Comparison of ENCODE assay signal across 10 cellular contexts in genomic region chr4:152537881-152538280, GRCh38. TPM values are rescaled to one million over a fixed set of nuclear protein-coding genes. Genes with fewer than 3 reads are reported as not detected.
DNase-seq lines count a peak whose midpoint lies in the region; ATAC-seq and TF ChIP-seq lines count a peak whose summit lies in the region.
"Had no signal": no experiment of that assay in that cellular context is flagged by ENCODE, and none has a peak within 500 bp of the region (broad histone marks: within the 10 kb centered on the region; RNA-seq: fewer than 3 reads in every experiment).

No MANE protein-coding gene starts in this region.

- H3K9me3 ChIP-seq in Peyer's patch (no peaks in the 10 kb centered on the region), endodermal cell (ENCODE audit: control insufficient read depth, low read length) (peaks cover 13% of the 10 kb centered on the region), spleen (peaks cover 0 to 11% (median 4%) of the 10 kb centered on the region in 8 donors)
- H3K9me3 ChIP-seq: gastrocnemius medialis had no signal

- peak overlapping the region; percentile 98 for H3K27ac Mint-ChIP-seq in activated CD4-positive, alpha-beta T cell treated with anti-CD3 and anti-CD28 coated beads for 36 hours
- H3K27ac Mint-ChIP-seq in endodermal cell = no peak overlapping the region

- POLR2A ChIA-PET in activated CD4-positive, alpha-beta T cell treated with anti-CD3 and anti-CD28 coated beads for 36 hours (lab: Charles Lee) = interaction anchor here (0.6 to 0.7 kb wide), 2 partner anchors 17 to 119 kb away, joined by 3 to 4 read pairs; no protein-coding TSS in a partner anchor

- H3K9me3 Mint-ChIP-seq in activated CD4-positive, alpha-beta T cell treated with anti-CD3 and anti-CD28 coated beads for 36 hours (ENCODE audit: low read depth) = no peaks in the 10 kb centered on the region
- peaks cover 3% of the 10 kb centered on the region for H3K9me3 Mint-ChIP-seq in endodermal cell

- CTCF ChIA-PET in activated CD4-positive, alpha-beta T cell treated with anti-CD3 and anti-CD28 coated beads for 36 hours (lab: Charles Lee) = interaction anchor here (0.6 to 4.5 kb wide), 3 partner anchors 17 to 36 kb away, joined by 3 to 31 read pairs (median 18); no protein-coding TSS in a partner anchor

- peak overlapping the region; percentile 82 for H3K4me3 Mint-ChIP-seq in activated CD4-positive, alpha-beta T cell treated with anti-CD3 and anti-CD28 coated beads for 36 hours
- peak overlapping the region; percentile 88 for H3K4me3 Mint-ChIP-seq in endodermal cell

- H3K4me3 ChIP-seq in Peyer's patch = peak overlapping the region in 1 of 4 donors; percentile 85
- peak overlapping the region; percentile 95 for H3K4me3 ChIP-seq in endodermal cell (ENCODE audit: low read length)
- peak overlapping the region in 2 of 8 donors; percentile 93 to 100 for H3K4me3 ChIP-seq in spleen

- H3K36me3 ChIP-seq in Peyer's patch = no peaks in the 10 kb centered on the region
- peaks cover 10% of the 10 kb centered on the region for H3K36me3 ChIP-seq in endodermal cell (ENCODE audit: control insufficient read depth, insufficient read depth, low read length)
- peaks cover 0 to 17% (median 12%) of the 10 kb centered on the region in 6 donors for H3K36me3 ChIP-seq in spleen

- H3K27ac ChIP-seq in Peyer's patch (peak overlapping the region; percentile 93 to 99 (median 95)), endodermal cell (ENCODE audit: low read depth, low read length) (no peak overlapping the region), spleen (peak overlapping the region; percentile 94 to 100 (median 97))

- intact Hi-C loops in activated CD4-positive, alpha-beta T cell treated with anti-CD3 and anti-CD28 coated beads for 36 hours (cut with DNase I, micrococcal nuclease) = loop anchor here (2.0 to 10.0 kb wide), 6 partner anchors 53 to 1523 kb away; partner anchors contain the start of genes LRBA (in 1 of the 2) and RPS3A (in 1 of the 2)
- intact Hi-C loops in spleen (cut with DNase I; ENCODE audit: low total_unique reads) = no loop called here

- TF ChIP-seq POLR2A in Peyer's patch (IDR thresholded peaks at IDR 0.05) = no peak
- no peak for TF ChIP-seq POLR2A in spleen (IDR thresholded peaks at IDR 0.05)

- WGBS in endodermal cell (ENCODE audit: insufficient coverage in 1 of 2, insufficient read length in 1 of 2), 2 experiments = 83 to 91% methylated on average over 1 of the region's 1 CpG
- WGBS in spleen, 5 donors = 72 to 87% (median 85%) methylated on average over 1 of the region's 1 CpG

- H3K36me3 Mint-ChIP-seq in activated CD4-positive, alpha-beta T cell treated with anti-CD3 and anti-CD28 coated beads for 36 hours (ENCODE audit: low read depth) = peaks cover 31% of the 10 kb centered on the region
- H3K36me3 Mint-ChIP-seq in endodermal cell (ENCODE audit: low read depth) = peaks cover 13% of the 10 kb centered on the region

- no peaks in the 10 kb centered on the region for H3K27me3 Mint-ChIP-seq in activated CD4-positive, alpha-beta T cell treated with anti-CD3 and anti-CD28 coated beads for 36 hours
- H3K27me3 Mint-ChIP-seq in endodermal cell (ENCODE audit: insufficient read depth) = no peaks in the 10 kb centered on the region

- DNase-seq in activated CD4-positive, alpha-beta T cell treated with anti-CD3 and anti-CD28 coated beads for 36 hours = no peak
- no peak for DNase-seq in activated CD4-positive, alpha-beta T cell treated with anti-CD3 and anti-CD28 coated beads, Interleukin-2, amount 50 U/mL, for 4 hours
- DNase-seq in Peyer's patch = no peak
- DNase-seq in endodermal cell = no peak
- DNase-seq in spleen = no peak
- no peak for DNase-seq in cerebellar nuclear complex (lab: John Stamatoyannopoulos, UW)
- no peak for DNase-seq in NCI-H2029 (lab: John Stamatoyannopoulos, UW)
- no peak for DNase-seq in GM19238 (ENCODE audit: insufficient read length, low spot score)
- DNase-seq: gastrocnemius medialis, NCI-H226 had no signal

- peaks cover 37% of the 10 kb centered on the region for H3K4me1 Mint-ChIP-seq in activated CD4-positive, alpha-beta T cell treated with anti-CD3 and anti-CD28 coated beads for 36 hours
- peaks cover 27% of the 10 kb centered on the region for H3K4me1 Mint-ChIP-seq in endodermal cell

- H3K27me3 ChIP-seq in Peyer's patch (no peaks in the 10 kb centered on the region), endodermal cell (ENCODE audit: control insufficient read depth, insufficient read depth, low read length, poor library complexity, severe bottlenecking) (no peaks in the 10 kb centered on the region), spleen (replicated peaks in 1 of 7) (no peaks in the 10 kb centered on the region)
- H3K27me3 ChIP-seq: gastrocnemius medialis had no signal

- H3K9ac ChIP-seq in endodermal cell (ENCODE audit: extremely low read depth, low read length, poor library complexity, severe bottlenecking) = no peak overlapping the region

- ATAC-seq in activated CD4-positive, alpha-beta T cell treated with anti-CD3 and anti-CD28 coated beads for 36 hours = no peak
- ATAC-seq: gastrocnemius medialis had no signal

- no peak for TF ChIP-seq CTCF in Peyer's patch (IDR thresholded peaks at IDR 0.05)
- TF ChIP-seq CTCF in endodermal cell (conservative IDR thresholded peaks at IDR 0.05) = no peak
- no peak for TF ChIP-seq CTCF in spleen (IDR thresholded peaks at IDR 0.05 in 8 of 11, conservative IDR thresholded peaks at IDR 0.05 in 3 of 11)

- H3K4me1 ChIP-seq in Peyer's patch (peaks cover 0 to 27% (median 8%) of the 10 kb centered on the region in 4 donors), endodermal cell (ENCODE audit: control insufficient read depth, insufficient read depth, low read length) (peaks cover 9% of the 10 kb centered on the region), spleen (peaks cover 29 to 63% (median 46%) of the 10 kb centered on the region in 6 donors)

RNA-seq across cellular contexts. Expression of gene FBXW7, which starts 2.0 kb away (rescaled TPM):
- total RNA-seq in activated CD4-positive, alpha-beta T cell treated with anti-CD3 and anti-CD28 coated beads for 36 hours = 10 to 100 TPM; 29.8 to 31.6 TPM
- total RNA-seq in Peyer's patch (100 to 1,000 TPM in 1 of 4 donors, 10 to 100 TPM in 3; 33.4 to 120 (median 43.0) TPM), endodermal cell (10 to 100 TPM; 34.3 to 34.4 TPM), spleen (100 to 1,000 TPM in 2 of 7 donors, 10 to 100 TPM in 5; 68.2 to 140 (median 96.7) TPM)
- polyA plus RNA-seq in endodermal cell (2013, experiment 1 of 2) = 23.6 TPM
- 19.3 TPM for polyA plus RNA-seq in endodermal cell (2013, experiment 2 of 2)
- polyA plus RNA-seq in spleen = 10 to 100 TPM; 11.5 to 20.5 (median 15.4) TPM
